19 cellular contexts compared by ENCODE assay signal in genomic region chr21:39688010-39688409, GRCh38. TPM values are rescaled to one million over a fixed set of nuclear protein-coding genes. Genes with fewer than 3 reads are reported as not detected.
"Had no signal": no experiment of that assay in that cellular context is flagged by ENCODE, and none has a peak within 500 bp of the region (broad histone marks: within the 10 kb centered on the region; RNA-seq: fewer than 3 reads in every experiment).

No MANE protein-coding gene starts in this region.

- H3K27me3 ChIP-seq: hepatocyte, sigmoid colon, spleen had no signal

- H3K9me3 ChIP-seq: mucosa of descending colon, sigmoid colon had no signal

- H3K36me3 ChIP-seq: sigmoid colon, spleen had no signal

- H3K4me3 ChIP-seq: hepatocyte, mucosa of descending colon, sigmoid colon, spleen had no signal

- H3K27ac ChIP-seq: foreskin keratinocyte, sigmoid colon, spleen had no signal

- DNase-seq: activated CD4-positive, alpha-beta T cell treated with anti-CD3 and anti-CD28 coated beads for 36 hours; activated CD4-positive, alpha-beta T cell treated with anti-CD3 and anti-CD28 coated beads, Interleukin-2, amount 50 U/mL, for 48 hours; activated gamma-delta T cell treated with Interleukin-2 at 50 U/mL for 16 hours; amniotic stem cell; foreskin keratinocyte; left cardiac atrium; mesenchymal stem cell; mucosa of descending colon; naive thymus-derived CD4-positive, alpha-beta T cell; sigmoid colon; spleen; stimulated activated CD4-positive, alpha-beta T cell treated with anti-CD3 and anti-CD28 coated beads, Interleukin-4, amount 100 ng/mL, for 4 hours; stimulated activated naive B cell treated with anti-CD40 and anti-IgM and Interleukin-4, amounts not matched to agents 10 μg/mL and 1 μg/mL and 100 μg/mL, for 72 hours; T-helper 2 cell had no signal

- H3K4me3 Mint-ChIP-seq: activated CD4-positive, alpha-beta T cell treated with anti-CD3 and anti-CD28 coated beads for 36 hours; activated naive CD8-positive, alpha-beta T cell; naive thymus-derived CD4-positive, alpha-beta T cell; stimulated activated naive B cell treated with anti-CD40 and anti-IgM and Interleukin-4, amounts not matched to agents 10 μg/mL and 1 μg/mL and 100 μg/mL, for 72 hours had no signal

- H3K4me1 Mint-ChIP-seq: activated CD4-positive, alpha-beta T cell treated with anti-CD3 and anti-CD28 coated beads for 36 hours; naive thymus-derived CD4-positive, alpha-beta T cell; stimulated activated naive B cell treated with anti-CD40 and anti-IgM and Interleukin-4, amounts not matched to agents 10 μg/mL and 1 μg/mL and 100 μg/mL, for 72 hours had no signal

- H3K36me3 Mint-ChIP-seq: activated naive CD8-positive, alpha-beta T cell; naive thymus-derived CD4-positive, alpha-beta T cell; stimulated activated naive B cell treated with anti-CD40 and anti-IgM and Interleukin-4, amounts not matched to agents 10 μg/mL and 1 μg/mL and 100 μg/mL, for 72 hours had no signal

- H3K27ac Mint-ChIP-seq: activated CD4-positive, alpha-beta T cell treated with anti-CD3 and anti-CD28 coated beads for 36 hours; activated naive CD8-positive, alpha-beta T cell; naive thymus-derived CD4-positive, alpha-beta T cell; stimulated activated naive B cell treated with anti-CD40 and anti-IgM and Interleukin-4, amounts not matched to agents 10 μg/mL and 1 μg/mL and 100 μg/mL, for 72 hours had no signal

- FAIRE-seq: urothelium cell line had no signal

- H3K4me1 ChIP-seq: foreskin keratinocyte, spleen had no signal

- ATAC-seq: activated CD4-positive, alpha-beta T cell treated with anti-CD3 and anti-CD28 coated beads for 36 hours; foreskin keratinocyte; left cardiac atrium; mucosa of descending colon; naive thymus-derived CD4-positive, alpha-beta T cell; stimulated activated naive B cell treated with anti-CD40 and anti-IgM and Interleukin-4, amounts not matched to agents 10 μg/mL and 1 μg/mL and 100 μg/mL, for 72 hours had no signal

RNA-seq across cellular contexts. Expression of gene IGSF5, which starts 57.0 kb away (rescaled TPM):
- total RNA-seq: activated CD4-positive, alpha-beta T cell treated with anti-CD3 and anti-CD28 coated beads for 36 hours; dermis microvascular lymphatic vessel endothelial cell; fibroblast of lung; foreskin keratinocyte; naive thymus-derived CD4-positive, alpha-beta T cell had no signal
- polyA plus RNA-seq: fibroblast of lung; foreskin keratinocyte; hepatocyte; naive thymus-derived CD4-positive, alpha-beta T cell had no signal
